Comparison of ENCODE assay signal across 29 cellular contexts in genomic region chr14:64147126-64147790, GRCh38.
A peak's percentile ranks its signal among the peaks of the same experiment; 100 is the strongest.
DNase-seq lines count a peak whose midpoint lies in the region; ATAC-seq, FAIRE-seq and TF ChIP-seq lines count a peak whose summit lies in the region.
"Had no signal": no experiment of that assay in that cellular context is flagged by ENCODE, and none has a peak within 500 bp of the region (broad histone marks: within the 10 kb centered on the region; RNA-seq: fewer than 3 reads in every experiment).

No MANE protein-coding gene starts in this region.

- H3K36me3 ChIP-seq in GM23338 (ENCODE audit: insufficient read depth) = peaks cover 17% of the 10 kb centered on the region; the same call in 1 of the 2 replicates
- H3K36me3 ChIP-seq in astrocyte (ENCODE audit: insufficient read depth, low read length) = no peaks in the 10 kb centered on the region
- no peaks in the 10 kb centered on the region for H3K36me3 ChIP-seq in fibroblast of lung (ENCODE audit: control insufficient read depth, insufficient read depth, low read length)
- H3K36me3 ChIP-seq: MG63 had no signal

- intact Hi-C loops in sciatic nerve (cut with DNase I) = no loop called here

- H3K9me2 ChIP-seq in GM23338 (ENCODE audit: insufficient read depth) = no peaks in the 10 kb centered on the region

- H3K27ac ChIP-seq in GM23338 (ENCODE audit: low read depth) = no peak overlapping the region; the same call in 1 of the 2 replicates
- peak overlapping the region; percentile 24 for H3K27ac ChIP-seq in astrocyte (ENCODE audit: low read depth, low read length)
- H3K27ac ChIP-seq in fibroblast of lung (ENCODE audit: insufficient read depth, low read length) = no peak overlapping the region
- H3K27ac ChIP-seq: BLaER1 treated with 17β-estradiol and CSF1 and Interleukin-3, amounts not matched to agents 10 nM and 100 nM; esophagus squamous epithelium; left ventricle myocardium inferior; PC-9; upper lobe of right lung; VCaP had no signal

- H3K27me3 Mint-ChIP-seq in GM23338 (ENCODE audit: insufficient read depth, low read depth, poor library complexity) = peaks cover 3% of the 10 kb centered on the region
- H3K27me3 Mint-ChIP-seq in astrocyte (ENCODE audit: low read depth, unreplicated experiment) = no peaks in the 10 kb centered on the region
- H3K27me3 Mint-ChIP-seq: IgD-negative memory B cell had no signal

- FAIRE-seq in astrocyte (lab: Jason Lieb, UNC) = no peak
- FAIRE-seq: D721Med, small intestine had no signal

- H3K9me3 ChIP-seq in astrocyte (ENCODE audit: insufficient read depth, low read depth, low read length) = no peaks in the 10 kb centered on the region
- no peaks in the 10 kb centered on the region for H3K9me3 ChIP-seq in fibroblast of lung (ENCODE audit: control insufficient read depth, insufficient read depth, low read depth, low read length)
- H3K9me3 ChIP-seq: BLaER1 treated with 17β-estradiol and CSF1 and Interleukin-3, amounts not matched to agents 10 nM and 100 nM; esophagus squamous epithelium; left ventricle myocardium inferior; MG63; upper lobe of right lung had no signal

- H3K4me1 Mint-ChIP-seq in GM23338 (0 out of 3 replicates have a peak, but pooled peaks cover 2% of the 10 kb centered on the region), astrocyte (ENCODE audit: low read depth, unreplicated experiment) (peaks cover 18% of the 10 kb centered on the region)
- H3K4me1 Mint-ChIP-seq: neural crest cell had no signal

- ATAC-seq in GM23338 = no peak
- peak; percentile 42 for ATAC-seq in sciatic nerve
- ATAC-seq in HG02981 (IDR thresholded peaks at IDR 0.05; ENCODE audit: unreplicated experiment) = no peak
- ATAC-seq: upper lobe of right lung had no signal

- H3K4me1 ChIP-seq in GM23338 (ENCODE audit: insufficient read depth) (no peaks in the 10 kb centered on the region), astrocyte (ENCODE audit: insufficient read depth, low read length) (peaks cover 9% of the 10 kb centered on the region), fibroblast of lung (ENCODE audit: control insufficient read depth, extremely low read depth, insufficient read depth, low read length) (no peaks in the 10 kb centered on the region)
- H3K4me1 ChIP-seq: BLaER1 treated with 17β-estradiol and CSF1 and Interleukin-3, amounts not matched to agents 10 nM and 100 nM; esophagus squamous epithelium; left ventricle myocardium inferior; upper lobe of right lung had no signal

- no peaks in the 10 kb centered on the region for H3F3A ChIP-seq in GM23338 (replicated peaks; ENCODE audit: low read depth)

- peaks cover 5% of the 10 kb centered on the region; the same call in 2 of the 3 replicates for H3K36me3 Mint-ChIP-seq in GM23338 (ENCODE audit: low read depth)
- no peaks in the 10 kb centered on the region for H3K36me3 Mint-ChIP-seq in astrocyte (ENCODE audit: low read depth, unreplicated experiment)

- H4K20me1 ChIP-seq in GM23338 (replicated peaks; ENCODE audit: insufficient read depth) (no peaks in the 10 kb centered on the region; the same call in 1 of the 2 replicates), astrocyte (ENCODE audit: insufficient read depth, low read length) (no peaks in the 10 kb centered on the region), fibroblast of lung (ENCODE audit: control insufficient read depth, extremely low read depth, insufficient read depth, low read length) (no peaks in the 10 kb centered on the region)
- H4K20me1 ChIP-seq: BLaER1 treated with 17β-estradiol and CSF1 and Interleukin-3, amounts not matched to agents 10 nM and 100 nM had no signal

- H2AFZ ChIP-seq in GM23338 (no peak overlapping the region), astrocyte (ENCODE audit: low read depth, low read length) (peak overlapping the region; percentile 46), fibroblast of lung (ENCODE audit: low read length) (peak overlapping the region; percentile 21)
- H2AFZ ChIP-seq: PC-9 had no signal

- no peak overlapping the region for H3K4me2 ChIP-seq in GM23338
- peak overlapping the region; percentile 25 for H3K4me2 ChIP-seq in astrocyte (ENCODE audit: low read length)
- no peak overlapping the region for H3K4me2 ChIP-seq in fibroblast of lung (ENCODE audit: extremely low read depth, insufficient read depth, low read length)
- H3K4me2 ChIP-seq: BLaER1 treated with 17β-estradiol and CSF1 and Interleukin-3, amounts not matched to agents 10 nM and 100 nM; PC-9 had no signal

- H3K9me3 Mint-ChIP-seq in GM23338 (no peaks in the 10 kb centered on the region), astrocyte (ENCODE audit: unreplicated experiment) (no peaks in the 10 kb centered on the region)
- H3K9me3 Mint-ChIP-seq: IgD-negative memory B cell, neural crest cell had no signal

- H3K9ac ChIP-seq in astrocyte (ENCODE audit: low read length) = no peak overlapping the region
- H3K9ac ChIP-seq in fibroblast of lung (ENCODE audit: insufficient read depth, low read length) = no peak overlapping the region
- H3K9ac ChIP-seq: BLaER1 treated with 17β-estradiol and CSF1 and Interleukin-3, amounts not matched to agents 10 nM and 100 nM had no signal

- H3K79me2 ChIP-seq in GM23338 (replicated peaks; ENCODE audit: insufficient read depth) (no peaks in the 10 kb centered on the region), astrocyte (ENCODE audit: insufficient read depth, low read length) (no peaks in the 10 kb centered on the region), fibroblast of lung (ENCODE audit: control insufficient read depth, insufficient read depth, low read length) (no peaks in the 10 kb centered on the region)

- H3K4me3 Mint-ChIP-seq in GM23338 = no peak overlapping the region
- no peak overlapping the region for H3K4me3 Mint-ChIP-seq in astrocyte (ENCODE audit: unreplicated experiment)
- H3K4me3 Mint-ChIP-seq: IgD-negative memory B cell, neural crest cell had no signal

- no peak overlapping the region for H3K4me3 ChIP-seq in GM23338
- no peak overlapping the region for H3K4me3 ChIP-seq in astrocyte (ENCODE audit: insufficient read depth, low read depth, low read length)
- H3K4me3 ChIP-seq in fibroblast of lung (replicated peaks in 1 of 4; ENCODE audit: control extremely low read depth in 1 of 4, insufficient read depth in 1 of 4, low read depth in 3 of 4, low read length in 4 of 4) = no peak overlapping the region
- H3K4me3 ChIP-seq: BLaER1 treated with 17β-estradiol and CSF1 and Interleukin-3, amounts not matched to agents 10 nM and 100 nM; esophagus squamous epithelium; left ventricle myocardium inferior; MG63; PC-9; upper lobe of right lung had no signal

- H3K27me3 ChIP-seq in GM23338 (ENCODE audit: insufficient read depth) (no peaks in the 10 kb centered on the region), astrocyte (ENCODE audit: insufficient read depth, low read length) (no peaks in the 10 kb centered on the region), fibroblast of lung (ENCODE audit: control insufficient read depth, insufficient read depth, low read length) (no peaks in the 10 kb centered on the region)
- H3K27me3 ChIP-seq: BLaER1 treated with 17β-estradiol and CSF1 and Interleukin-3, amounts not matched to agents 10 nM and 100 nM; esophagus squamous epithelium; MG63; upper lobe of right lung had no signal

- TF ChIP-seq CTCF in GM23338 (conservative IDR thresholded peaks at IDR 0.05; ENCODE audit: low read depth in 2 of 2) = no peak
- no peak for TF ChIP-seq CTCF in astrocyte (IDR thresholded peaks at IDR 0.05; ENCODE audit: insufficient read depth, low read depth, low read length)
- TF ChIP-seq CTCF in fibroblast of lung (conservative IDR thresholded peaks at IDR 0.05 in 1 of 2, IDR thresholded peaks at IDR 0.05 in 1 of 2; ENCODE audit: low read depth in 1 of 2, low read length in 2 of 2) = no peak

- DNase-seq in GM23338 (ENCODE audit: low spot score) = no peak
- DNase-seq in astrocyte (ENCODE audit: low read depth) = peak; percentile 63
- peak; percentile 29 to 70 for DNase-seq in fibroblast of lung (ENCODE audit: low read depth in 2 of 2)
- no peak for DNase-seq in sciatic nerve (ENCODE audit: low spot score)
- DNase-seq in COR-L47 (lab: John Stamatoyannopoulos, UW) = no peak
- DNase-seq in NCI-H1417 treated with DMSO at 0.1 percent for 48 hours (lab: John Stamatoyannopoulos, UW) = no peak
- no peak for DNase-seq in stimulated activated naive CD4-positive, alpha-beta T cell treated with Interleukin-2 at 50 U/mL for 16 hours (lab: John Stamatoyannopoulos, UW)
- DNase-seq: activated CD8-positive, alpha-beta memory T cell treated with anti-CD3 and anti-CD28 coated beads, Interleukin-2, amount 50 U/mL, for 48 hours; activated effector memory CD4-positive, alpha-beta T cell treated with anti-CD3 and anti-CD28 coated beads, Interleukin-2, amount 50 U/mL, for 16 hours; amniotic stem cell; cerebellar nuclear complex; effector CD8-positive, alpha-beta T cell; esophagus squamous epithelium; left ventricle myocardium inferior; MG63; midbrain; NCI-H748 treated with DMSO at 0.1 percent for 48 hours; PC-9; SIG-M5; small intestine; stimulated activated CD4-positive, alpha-beta T cell treated with anti-CD3 and anti-CD28 coated beads, Interleukin-4, amount 100 ng/mL, for 4 hours; T-helper 2 cell; upper lobe of right lung had no signal

- peak overlapping the region; percentile 15; the same call in 1 of the 2 replicates for H3K27ac Mint-ChIP-seq in GM23338
- H3K27ac Mint-ChIP-seq in astrocyte (ENCODE audit: unreplicated experiment) = peak overlapping the region; percentile 49
- H3K27ac Mint-ChIP-seq: IgD-negative memory B cell had no signal

TF ChIP-seq in GM23338, 12 proteins besides CTCF, POLR2A, EP300 and RAD21 (continues in another document):
- TF ChIP-seq NANOG (IDR thresholded peaks at IDR 0.05; ENCODE audit: borderline replicate concordance) = no peak

Comparison
In these comparisons a context has a peak if more than half of its experiments do, and no peak if none do; other contexts are left out.
1. DNase-seq: peak in astrocyte (single experiment) and fibroblast of lung (2 of 2); none in GM23338 (single experiment), sciatic nerve (single experiment), COR-L47 (single experiment), NCI-H1417 treated with DMSO at 0.1 percent for 48 hours (single experiment) and stimulated activated naive CD4-positive, alpha-beta T cell treated with Interleukin-2 at 50 U/mL for 16 hours (single experiment).